Comparison of ENCODE assay signal across 1 cellular context in the genomic region with DNA sequence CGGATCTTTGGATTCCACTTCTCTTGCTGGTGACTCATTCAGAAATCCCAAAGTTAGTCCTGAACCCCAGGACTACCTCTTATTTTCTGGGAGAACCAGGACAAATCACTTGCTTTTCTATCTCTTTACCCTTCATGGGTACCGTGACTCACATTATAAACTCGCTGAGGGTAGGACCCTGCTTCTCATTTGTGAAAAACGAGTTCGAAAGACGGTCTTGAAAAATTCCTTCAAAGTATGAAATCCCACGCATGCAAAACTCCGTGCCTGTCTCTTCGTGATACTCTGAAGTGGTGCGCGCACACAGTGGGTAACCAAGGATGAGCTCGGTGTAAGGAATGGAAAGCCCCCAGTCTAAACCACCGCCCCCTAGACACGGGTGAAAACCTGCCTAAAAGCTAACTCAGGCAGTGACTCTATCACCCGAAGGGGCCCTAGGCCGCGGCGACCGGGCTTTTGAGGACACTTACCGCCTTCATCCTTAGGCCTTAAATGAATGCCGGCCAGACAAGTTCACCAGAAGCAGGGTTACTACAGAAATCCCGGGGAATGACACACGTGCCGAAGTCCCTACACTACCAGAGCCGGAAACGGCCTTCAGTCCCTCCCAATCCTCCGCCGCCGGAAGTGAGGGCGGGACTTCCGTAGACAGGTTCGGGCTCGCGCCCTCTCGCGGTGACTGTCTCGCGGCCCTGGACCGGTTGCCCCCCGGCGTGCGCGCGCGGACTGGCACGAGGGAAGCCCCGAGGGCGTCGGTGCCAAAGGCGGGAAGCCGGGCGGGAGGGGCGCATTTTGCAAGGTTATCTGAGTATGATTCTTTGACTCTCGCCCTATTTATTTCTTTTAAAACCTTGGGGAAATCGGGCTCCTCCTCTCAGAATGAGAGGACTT.
TF ChIP-seq lines count a peak whose summit lies in the region.

A gene with protein sequence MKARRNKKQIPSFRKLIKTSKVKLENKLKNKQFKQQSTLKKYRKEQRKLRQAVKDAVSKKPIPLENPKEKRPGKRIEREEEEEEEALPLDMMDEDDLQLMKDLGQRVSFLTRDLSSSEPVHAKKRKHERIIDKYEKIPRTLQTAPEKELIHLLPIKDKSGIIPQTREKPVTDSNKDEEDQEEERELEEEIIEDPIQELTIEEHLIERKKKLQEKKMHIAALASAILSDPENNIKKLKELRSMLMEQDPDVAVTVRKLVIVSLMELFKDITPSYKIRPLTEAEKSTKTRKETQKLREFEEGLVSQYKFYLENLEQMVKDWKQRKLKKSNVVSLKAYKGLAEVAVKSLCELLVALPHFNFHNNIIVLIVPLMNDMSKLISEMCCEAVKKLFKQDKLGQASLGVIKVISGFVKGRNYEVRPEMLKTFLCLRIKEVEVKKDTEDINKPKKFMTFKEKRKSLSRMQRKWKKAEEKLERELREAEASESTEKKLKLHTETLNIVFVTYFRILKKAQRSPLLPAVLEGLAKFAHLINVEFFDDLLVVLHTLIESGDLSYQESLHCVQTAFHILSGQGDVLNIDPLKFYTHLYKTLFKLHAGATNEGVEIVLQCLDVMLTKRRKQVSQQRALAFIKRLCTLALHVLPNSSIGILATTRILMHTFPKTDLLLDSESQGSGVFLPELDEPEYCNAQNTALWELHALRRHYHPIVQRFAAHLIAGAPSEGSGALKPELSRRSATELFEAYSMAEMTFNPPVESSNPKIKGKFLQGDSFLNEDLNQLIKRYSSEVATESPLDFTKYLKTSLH (minus strand): TSS at position 580 of the 891 bp plus-strand sequence. CDS start 101 bp downstream, at position 479.

TF ChIP-seq in IMR-90, 13 proteins besides CTCF, POLR2A, EP300 and RAD21 (continued from another document):
- TF ChIP-seq RCOR1 (IDR thresholded peaks at IDR 0.05; ENCODE audit: insufficient replicate concordance, low read length) = no peak
- peak; percentile 73 for TF ChIP-seq SMC3 (IDR thresholded peaks at IDR 0.05; ENCODE audit: low read depth, low read length)
- TF ChIP-seq MAZ (IDR thresholded peaks at IDR 0.05; ENCODE audit: borderline replicate concordance, low read depth, low read length) = peak; percentile 56; the same call in 1 of the 2 replicates
- TF ChIP-seq RFX5 (IDR thresholded peaks at IDR 0.05; ENCODE audit: low read depth, low read length) = no peak
- TF ChIP-seq BHLHE40 (IDR thresholded peaks at IDR 0.05; ENCODE audit: low read depth, low read length) = peak; percentile 92
